In the genomic region with DNA sequence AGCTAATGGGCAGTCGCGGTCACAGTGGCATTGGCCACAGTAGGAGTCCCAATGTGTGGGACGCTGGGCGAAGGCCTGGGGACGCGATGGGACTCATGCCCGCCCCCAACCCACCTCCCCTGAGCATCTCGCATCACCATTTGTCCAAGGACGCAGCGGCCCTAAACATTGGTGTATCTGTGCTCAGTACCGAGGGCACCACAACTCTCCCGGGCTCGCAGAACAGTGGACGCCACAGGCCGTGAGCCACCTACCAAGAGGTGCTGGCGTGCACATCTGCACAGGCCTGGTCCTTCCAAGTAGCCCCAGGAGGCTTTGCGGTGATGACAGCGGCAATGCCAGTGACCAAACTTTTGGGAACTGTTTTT, we compare ENCODE assay signal across 21 cellular contexts. TPM values are rescaled to one million over a fixed set of nuclear protein-coding genes. Genes with fewer than 3 reads are reported as not detected.
A peak's percentile ranks its signal among the peaks of the same experiment; 100 is the strongest.
DNase-seq lines count a peak whose midpoint lies in the region; ATAC-seq, FAIRE-seq and TF ChIP-seq lines count a peak whose summit lies in the region.
"Had no signal": no experiment of that assay in that cellular context is flagged by ENCODE, and none has a peak within 500 bp of the region (broad histone marks: within the 10 kb centered on the region; RNA-seq: fewer than 3 reads in every experiment).

No MANE protein-coding gene starts in this region.

- H3K4me3 Mint-ChIP-seq in GM23338 (no peak overlapping the region), chondrocyte (ENCODE audit: unreplicated experiment) (no peak overlapping the region)
- H3K4me3 Mint-ChIP-seq: B cell; CD4-positive, alpha-beta T cell; CD8-positive, alpha-beta T cell had no signal

- H3K27ac Mint-ChIP-seq in GM23338 = no peak overlapping the region; the same call in 1 of the 2 replicates
- H3K27ac Mint-ChIP-seq in chondrocyte (ENCODE audit: unreplicated experiment) = no peak overlapping the region
- H3K27ac Mint-ChIP-seq: B cell; CD4-positive, alpha-beta T cell; CD8-positive, alpha-beta T cell had no signal

- peak overlapping the region; percentile 5 for H2BK15ac ChIP-seq in neuronal stem cell (ENCODE audit: low read length)

- WGBS in neuronal stem cell (ENCODE audit: extremely low coverage in 2 of 2, insufficient read length in 2 of 2, insufficient replicate concordance in 1 of 2), 2 donors = no CpG with 5 or more reads among the region's 18 CpGs

- peak overlapping the region; percentile 13 for H3K18ac ChIP-seq in neuronal stem cell (ENCODE audit: low read length)

- H3K9me3 ChIP-seq in neuronal stem cell (replicated peaks in 1 of 2; ENCODE audit: control insufficient read depth in 2 of 2, insufficient read depth in 1 of 2, low read depth in 1 of 2, low read length in 2 of 2) = peaks cover 0 to 1% of the 10 kb centered on the region in 2 donors
- H3K9me3 ChIP-seq: A549; BLaER1 treated with 17β-estradiol and CSF1 and Interleukin-3, amounts not matched to agents 10 nM and 100 nM; Caco-2 had no signal

- H3F3A ChIP-seq in GM23338 (replicated peaks; ENCODE audit: low read depth) = 0 out of 2 replicates have a peak, but pooled peaks cover 8% of the 10 kb centered on the region

- H3K9me3 Mint-ChIP-seq in GM23338 (no peaks in the 10 kb centered on the region), chondrocyte (ENCODE audit: low read depth) (no peaks in the 10 kb centered on the region)
- H3K9me3 Mint-ChIP-seq: CD4-positive, alpha-beta T cell; CD8-positive, alpha-beta T cell had no signal

- no peaks in the 10 kb centered on the region for H3K79me2 ChIP-seq in GM23338 (replicated peaks; ENCODE audit: insufficient read depth)

- H3K9ac ChIP-seq in neuronal stem cell (ENCODE audit: low read depth, low read length, poor library complexity) = no peak overlapping the region
- H3K9ac ChIP-seq: BLaER1 treated with 17β-estradiol and CSF1 and Interleukin-3, amounts not matched to agents 10 nM and 100 nM had no signal

- H3K36me3 Mint-ChIP-seq in GM23338 (ENCODE audit: low read depth) = no peaks in the 10 kb centered on the region; the same call in 2 of the 3 replicates
- H3K36me3 Mint-ChIP-seq in chondrocyte (ENCODE audit: low read depth) = no peaks in the 10 kb centered on the region
- H3K36me3 Mint-ChIP-seq: CD8-positive, alpha-beta T cell had no signal

- no peak for DNase-seq in GM23338 (ENCODE audit: low spot score)
- DNase-seq in chondrocyte (ENCODE audit: low spot score) = peak; percentile 78
- no peak for DNase-seq in neuronal stem cell (ENCODE audit: low spot score)
- no peak for DNase-seq in midbrain (lab: John Stamatoyannopoulos, UW)
- DNase-seq in H54 (ENCODE audit: insufficient read length, low spot score) = no peak
- DNase-seq: AML-193; Caco-2; Calu3; CD4-positive, alpha-beta T cell; CD8-positive, alpha-beta T cell; DMS79 treated with DMSO at 0.1 percent for 48 hours; GF-D8 had no signal

- H3K4me3 ChIP-seq in GM23338 (no peak overlapping the region), neuronal stem cell (ENCODE audit: low read length in 2 of 2) (no peak overlapping the region)
- H3K4me3 ChIP-seq: A549; BLaER1 treated with 17β-estradiol and CSF1 and Interleukin-3, amounts not matched to agents 10 nM and 100 nM had no signal

- peak overlapping the region; percentile 88 for H2BK12ac ChIP-seq in neuronal stem cell (ENCODE audit: low read length)

- peak overlapping the region; percentile 11 for H2AK5ac ChIP-seq in neuronal stem cell (ENCODE audit: low read depth, low read length)

- H4K91ac ChIP-seq in neuronal stem cell (ENCODE audit: low read depth, low read length, poor library complexity) = no peak overlapping the region

- TF ChIP-seq CTCF in GM23338 (conservative IDR thresholded peaks at IDR 0.05; ENCODE audit: low read depth in 2 of 2) (no peak), chondrocyte (IDR thresholded peaks at IDR 0.05) (no peak)

- H3K4ac ChIP-seq in neuronal stem cell (ENCODE audit: low read length) = no peak overlapping the region

- H3K36me3 ChIP-seq in GM23338 (ENCODE audit: insufficient read depth) = no peaks in the 10 kb centered on the region
- no peaks in the 10 kb centered on the region for H3K36me3 ChIP-seq in neuronal stem cell (replicated peaks in 1 of 2; ENCODE audit: control insufficient read depth in 2 of 2, insufficient read depth in 2 of 2, low read length in 2 of 2)
- H3K36me3 ChIP-seq: BLaER1 treated with 17β-estradiol and CSF1 and Interleukin-3, amounts not matched to agents 10 nM and 100 nM had no signal

- H2AFZ ChIP-seq in GM23338 = 0 out of 2 replicates have a peak overlapping the region, but pooled peaks have one; percentile 32
- H2AFZ ChIP-seq in neuronal stem cell (ENCODE audit: low read length) = no peak overlapping the region

- no peak for FAIRE-seq in H54 (lab: Jason Lieb, UNC)
- FAIRE-seq: A549, D721Med, G401.6, GM12891, GM19239 had no signal

- H3K79me1 ChIP-seq in neuronal stem cell (ENCODE audit: low read depth, low read length) = peaks cover 2% of the 10 kb centered on the region

- H4K8ac ChIP-seq in neuronal stem cell (ENCODE audit: low read depth, low read length) = no peak overlapping the region

- H3K27me3 Mint-ChIP-seq in GM23338 (ENCODE audit: insufficient read depth, low read depth, poor library complexity) = peaks cover 10% of the 10 kb centered on the region
- peaks cover 7% of the 10 kb centered on the region for H3K27me3 Mint-ChIP-seq in chondrocyte (ENCODE audit: low read depth)
- H3K27me3 Mint-ChIP-seq: CD4-positive, alpha-beta T cell had no signal

- H3K27me3 ChIP-seq in GM23338 (ENCODE audit: insufficient read depth) (no peaks in the 10 kb centered on the region), neuronal stem cell (ENCODE audit: control insufficient read depth in 3 of 3, insufficient read depth in 3 of 3, low read depth in 1 of 3, low read length in 3 of 3) (no peaks in the 10 kb centered on the region)
- H3K27me3 ChIP-seq: BLaER1 treated with 17β-estradiol and CSF1 and Interleukin-3, amounts not matched to agents 10 nM and 100 nM had no signal

- H3K9me2 ChIP-seq in GM23338 (ENCODE audit: insufficient read depth) = no peaks in the 10 kb centered on the region

- H3K27ac ChIP-seq in GM23338 (ENCODE audit: low read depth) = no peak overlapping the region
- no peak overlapping the region for H3K27ac ChIP-seq in neuronal stem cell (replicated peaks; ENCODE audit: low read length)
- H3K27ac ChIP-seq: 22Rv1; A549; BLaER1 treated with 17β-estradiol and CSF1 and Interleukin-3, amounts not matched to agents 10 nM and 100 nM; C4-2B had no signal

- no peak overlapping the region for H3K23ac ChIP-seq in neuronal stem cell (ENCODE audit: low read depth, low read length, poor library complexity)

- no peak overlapping the region for H2BK120ac ChIP-seq in neuronal stem cell (ENCODE audit: low read depth, low read length)

- no peak for ATAC-seq in GM23338
- ATAC-seq: A549; CD8-positive, alpha-beta T cell had no signal

- H3K4me1 Mint-ChIP-seq in GM23338 = peaks cover 18% of the 10 kb centered on the region; the same call in 2 of the 3 replicates
- H3K4me1 Mint-ChIP-seq in chondrocyte (ENCODE audit: low read depth) = no peaks in the 10 kb centered on the region

- no peak for TF ChIP-seq POLR2A in H54 (IDR thresholded peaks at IDR 0.05; ENCODE audit: low read depth, low read length)

- no peak overlapping the region for H3K14ac ChIP-seq in neuronal stem cell (ENCODE audit: low read length)

- H2BK5ac ChIP-seq in neuronal stem cell (ENCODE audit: low read length) = peak overlapping the region; percentile 90

- H4K20me1 ChIP-seq in GM23338 (replicated peaks; ENCODE audit: insufficient read depth) = no peaks in the 10 kb centered on the region
- H4K20me1 ChIP-seq: BLaER1 treated with 17β-estradiol and CSF1 and Interleukin-3, amounts not matched to agents 10 nM and 100 nM had no signal

- H3K4me2 ChIP-seq in GM23338 = no peak overlapping the region
- H3K4me2 ChIP-seq in neuronal stem cell (ENCODE audit: insufficient read depth, low read length, poor library complexity, severe bottlenecking) = no peak overlapping the region
- H3K4me2 ChIP-seq: A549; BLaER1 treated with 17β-estradiol and CSF1 and Interleukin-3, amounts not matched to agents 10 nM and 100 nM had no signal

- peaks cover 8% of the 10 kb centered on the region; the same call in 1 of the 2 replicates for H3K4me1 ChIP-seq in GM23338 (ENCODE audit: insufficient read depth)
- peaks cover 5% of the 10 kb centered on the region in 2 donors for H3K4me1 ChIP-seq in neuronal stem cell (ENCODE audit: control insufficient read depth in 2 of 2, insufficient read depth in 1 of 2, low read depth in 1 of 2, low read length in 2 of 2)
- H3K4me1 ChIP-seq: A549, Caco-2 had no signal

TF ChIP-seq in GM23338, 12 proteins besides CTCF, POLR2A, EP300 and RAD21 (continues in another document):
- TF ChIP-seq STAT1 (IDR thresholded peaks at IDR 0.05; ENCODE audit: unreplicated experiment) (no peak), JUNB (IDR thresholded peaks at IDR 0.05; ENCODE audit: unreplicated experiment) (no peak), ZNF114 (CRISPR knock-in tag; IDR thresholded peaks at IDR 0.05) (no peak), EZH2phosphoT487 (IDR thresholded peaks at IDR 0.05; ENCODE audit: unreplicated experiment) (no peak), ZNF331 (CRISPR knock-in tag; IDR thresholded peaks at IDR 0.05; ENCODE audit: low read depth) (no peak)

RNA-seq across cellular contexts. Expression of a gene that starts 27.3 kb away (rescaled TPM):
- total RNA-seq in GM23338 (2014; rRNA removed; shearing (Covaris generic)) = 51.9 and 59.2 TPM in 2 replicates
- 48.1 and 48.9 TPM in 2 replicates for polyA plus RNA-seq in GM23338 (2016; fragmentation: Nextera tagmentation; extraction: Ambion mirVana)
- total RNA-seq in chondrocyte = 33.8 to 39.3 TPM (median 34.8 TPM) in 3 replicates
- polyA plus RNA-seq in neuronal stem cell (2013, experiment 1 of 2) = 10.9 TPM
- 10.8 TPM for polyA plus RNA-seq in neuronal stem cell (2013, experiment 2 of 2)
